ENCODE assay signal across 27 cellular contexts in genomic region chr3:129522953-129523352, GRCh38. TPM values are rescaled to one million over a fixed set of nuclear protein-coding genes. Genes with fewer than 3 reads are reported as not detected.
"Had no signal": no experiment of that assay in that cellular context is flagged by ENCODE, and none has a peak within 500 bp of the region (broad histone marks: within the 10 kb centered on the region; RNA-seq: fewer than 3 reads in every experiment).

No MANE protein-coding gene starts in this region.

- H3K4me3 ChIP-seq: MG63, Peyer's patch, SJCRH30 had no signal

- H3K4me1 ChIP-seq: SJCRH30 had no signal

- H3K9ac ChIP-seq: KMS-11 had no signal

- ATAC-seq: activated CD8-positive, alpha-beta memory T cell treated with anti-CD3 and anti-CD28 coated beads, Interleukin-2, amount 10 ng/mL, durations not matched to agents 7 days and 5 days; activated naive CD4-positive, alpha-beta T cell treated with anti-CD3 and anti-CD28 coated beads, Interleukin-2, amount 50 U/mL, for 72 hours; WTC11 had no signal

- DNase-seq: activated CD4-positive, alpha-beta T cell treated with anti-CD3 and anti-CD28 coated beads for 48 hours; activated CD4-positive, alpha-beta T cell treated with anti-CD3 and anti-CD28 coated beads, Interleukin-2, amount 50 U/mL, for 4 hours; activated CD4-positive, CD25-positive, alpha-beta regulatory T cell treated with anti-CD3 and anti-CD28 coated beads, Interleukin-2, amount 50 U/mL, for 72 hours; activated CD8-positive, alpha-beta memory T cell treated with anti-CD3 and anti-CD28 coated beads, Interleukin-2, amount 10 ng/mL, durations not matched to agents 7 days and 5 days; activated effector memory CD4-positive, alpha-beta T cell treated with anti-CD3 and anti-CD28 coated beads, Interleukin-2, amount 50 U/mL, for 16 hours; activated naive CD4-positive, alpha-beta T cell treated with Interleukin-2 at 50 U/mL for 16 hours; activated T-cell treated with anti-CD3 and anti-CD28 coated beads, Interleukin-2, amount 50 U/mL, for 24 hours; cerebellar nuclear complex; MG63; NCI-H1105 treated with DMSO at 0.1 percent for 48 hours; NCI-H146; NCI-H187 treated with DMSO at 0.1 percent for 48 hours; NCI-H2081 treated with DMSO at 0.1 percent for 48 hours; NCI-H446; NCI-H524; Peyer's patch; Right ventricle myocardium superior; SJCRH30; T-helper 9 cell had no signal

- H3K4me2 ChIP-seq: KMS-11 had no signal

- H3K27ac ChIP-seq: KMS-11, Peyer's patch, RWPE1, SJCRH30 had no signal

- H3K9me3 ChIP-seq: MG63, Peyer's patch, SJCRH30 had no signal

- H3K9me3 Mint-ChIP-seq: activated naive CD4-positive, alpha-beta T cell treated with anti-CD3 and anti-CD28 coated beads, Interleukin-2, amount 50 U/mL, for 72 hours; activated T-cell treated with anti-CD3 and anti-CD28 coated beads, Interleukin-2, amount 50 U/mL, for 24 hours; activated T-helper 1 cell treated with anti-CD3 and anti-CD28 coated beads, Interleukin-12 subunit alpha, Interleukin-12 subunit beta, Interleukin-2, Interleukin-4 antibody, amounts not matched to agents 30 ng/mL and 10 ng/mL and 1 ng/mL, durations not matched to agents 14 hours and 24 hours and 36 hours; T-helper 1 cell treated with Interleukin-12 subunit alpha and Interleukin-12 subunit beta and Interleukin-4 antibody, amounts not matched to agents 30 μg/mL and 1 μg/mL, for 36 hours; WTC11 had no signal

- H3K4me1 Mint-ChIP-seq: activated CD8-positive, alpha-beta memory T cell treated with anti-CD3 and anti-CD28 coated beads, Interleukin-2, amount 10 ng/mL, durations not matched to agents 7 days and 5 days had no signal

- H3K27me3 ChIP-seq: MG63, Peyer's patch, SJCRH30 had no signal

- H3K27me3 Mint-ChIP-seq: activated CD8-positive, alpha-beta memory T cell treated with anti-CD3 and anti-CD28 coated beads, Interleukin-2, amount 10 ng/mL, durations not matched to agents 7 days and 5 days; activated T-cell treated with anti-CD3 and anti-CD28 coated beads, Interleukin-2, amount 50 U/mL, for 24 hours had no signal

- H3K36me3 Mint-ChIP-seq: activated CD8-positive, alpha-beta memory T cell treated with anti-CD3 and anti-CD28 coated beads, Interleukin-2, amount 10 ng/mL, durations not matched to agents 7 days and 5 days; activated naive CD4-positive, alpha-beta T cell treated with anti-CD3 and anti-CD28 coated beads, Interleukin-2, amount 50 U/mL, for 72 hours; WTC11 had no signal

- H3K27ac Mint-ChIP-seq: activated CD8-positive, alpha-beta memory T cell treated with anti-CD3 and anti-CD28 coated beads, Interleukin-2, amount 10 ng/mL, durations not matched to agents 7 days and 5 days; activated T-cell treated with anti-CD3 and anti-CD28 coated beads, Interleukin-2, amount 50 U/mL, for 24 hours; activated T-helper 1 cell treated with anti-CD3 and anti-CD28 coated beads, Interleukin-12 subunit alpha, Interleukin-12 subunit beta, Interleukin-2, Interleukin-4 antibody, amounts not matched to agents 30 ng/mL and 10 ng/mL and 1 ng/mL, durations not matched to agents 14 hours and 24 hours and 36 hours; T-helper 1 cell treated with Interleukin-12 subunit alpha and Interleukin-12 subunit beta and Interleukin-4 antibody, amounts not matched to agents 30 μg/mL and 1 μg/mL, for 36 hours; WTC11 had no signal

- H3K4me3 Mint-ChIP-seq: activated CD8-positive, alpha-beta memory T cell treated with anti-CD3 and anti-CD28 coated beads, Interleukin-2, amount 10 ng/mL, durations not matched to agents 7 days and 5 days; activated T-cell treated with anti-CD3 and anti-CD28 coated beads, Interleukin-2, amount 50 U/mL, for 24 hours; activated T-helper 1 cell treated with anti-CD3 and anti-CD28 coated beads, Interleukin-12 subunit alpha, Interleukin-12 subunit beta, Interleukin-2, Interleukin-4 antibody, amounts not matched to agents 30 ng/mL and 10 ng/mL and 1 ng/mL, durations not matched to agents 14 hours and 24 hours and 36 hours; T-helper 1 cell treated with Interleukin-12 subunit alpha and Interleukin-12 subunit beta and Interleukin-4 antibody, amounts not matched to agents 30 μg/mL and 1 μg/mL, for 36 hours; WTC11 had no signal

- H3K36me3 ChIP-seq: MG63, Peyer's patch, SJCRH30 had no signal

RNA-seq across cellular contexts. Expression of gene RHO, which starts 5.5 kb away (rescaled TPM):
- total RNA-seq: activated CD8-positive, alpha-beta memory T cell treated with anti-CD3 and anti-CD28 coated beads, Interleukin-2, amount 10 ng/mL, durations not matched to agents 7 days and 5 days; activated naive CD4-positive, alpha-beta T cell treated with anti-CD3 and anti-CD28 coated beads, Interleukin-2, amount 50 U/mL, for 72 hours; activated T-helper 1 cell treated with anti-CD3 and anti-CD28 coated beads, Interleukin-12 subunit alpha, Interleukin-12 subunit beta, Interleukin-2, Interleukin-4 antibody, amounts not matched to agents 30 ng/mL and 10 ng/mL and 1 ng/mL, durations not matched to agents 14 hours and 24 hours and 36 hours; cardiac septum; Peyer's patch; Right ventricle myocardium superior; SJCRH30; WTC11 had no signal
- polyA plus RNA-seq: adipose tissue had no signal

RNA-seq across cellular contexts. Expression of gene H1-8, which starts 20.0 kb away (rescaled TPM):
- total RNA-seq: activated CD8-positive, alpha-beta memory T cell treated with anti-CD3 and anti-CD28 coated beads, Interleukin-2, amount 10 ng/mL, durations not matched to agents 7 days and 5 days; activated naive CD4-positive, alpha-beta T cell treated with anti-CD3 and anti-CD28 coated beads, Interleukin-2, amount 50 U/mL, for 72 hours; activated T-helper 1 cell treated with anti-CD3 and anti-CD28 coated beads, Interleukin-12 subunit alpha, Interleukin-12 subunit beta, Interleukin-2, Interleukin-4 antibody, amounts not matched to agents 30 ng/mL and 10 ng/mL and 1 ng/mL, durations not matched to agents 14 hours and 24 hours and 36 hours; cardiac septum; Peyer's patch; Right ventricle myocardium superior; SJCRH30; WTC11 had no signal
- polyA plus RNA-seq: adipose tissue had no signal
